In genomic region chr3:168095611-168096209, GRCh38 we compare ENCODE assay signal across 8 cellular contexts.
DNase-seq lines count a peak whose midpoint lies in the region; FAIRE-seq and TF ChIP-seq lines count a peak whose summit lies in the region.

Gene GOLIM4, minus strand, starts transcription at chr3:168095924. Its CDS starts 639 bp downstream, at chr3:168095285.

- POLR2A ChIA-PET in RWPE1 (lab: Yijun Ruan, JAX; ENCODE audit: low non-redundant PET), result interaction anchor here (0.5 to 1.0 kb wide), 2 partner anchors 55 to 61 kb away, joined by 3 read pairs; no protein-coding TSS in a partner anchor

- peak within 1 kb of the TSS; percentile 80 for H3K4me3 ChIP-seq in LNCaP clone FGC (ENCODE audit: low read depth, low read length)
- peak within 1 kb of the TSS; percentile 73 to 78 for H3K4me3 ChIP-seq in neutrophil (ENCODE audit: low read depth in 1 of 2, low read length in 1 of 2)
- H3K4me3 ChIP-seq in tibial artery, result peak within 1 kb of the TSS; percentile 70 to 81

- H3K27me3 Mint-ChIP-seq in activated naive CD4-positive, alpha-beta T cell treated with anti-CD3 and anti-CD28 coated beads, Interleukin-2, amount 50 U/mL, for 24 hours, result peaks cover 32% of the 10 kb centered on the region

- TF ChIP-seq CTCF in LNCaP clone FGC (IDR thresholded peaks at IDR 0.05; ENCODE audit: control insufficient read depth, extremely low read depth, insufficient read depth) (no peak), RWPE1 (conservative IDR thresholded peaks at IDR 0.05; ENCODE audit: low read depth) (no peak), neutrophil (IDR thresholded peaks at IDR 0.05) (no peak), tibial artery (IDR thresholded peaks at IDR 0.05) (no peak)

- H3K27ac ChIP-seq in RWPE1 (peak within 1 kb of the TSS; percentile 96), neutrophil (peak within 1 kb of the TSS; percentile 64), tibial artery (peak within 1 kb of the TSS; percentile 88 to 94)

- CTCF ChIA-PET in RWPE1 (lab: Yijun Ruan, JAX), result interaction anchor here (0.7 kb wide), 1 partner anchor 1534 kb away, joined by 5 read pairs; no protein-coding TSS in a partner anchor

- intact Hi-C loops in tibial artery (cut with DNase I; ENCODE audit: low total_unique reads), result loop anchor here (5.0 to 10.0 kb wide), 2 partner anchors 72 to 361 kb away; partner anchors contain the start of genes PDCD10 and SERPINI1

- no peak for FAIRE-seq in H54 (lab: Jason Lieb, UNC)

- H3K36me3 Mint-ChIP-seq in activated naive CD4-positive, alpha-beta T cell treated with anti-CD3 and anti-CD28 coated beads, Interleukin-2, amount 50 U/mL, for 24 hours, result no peaks in the 10 kb centered on the region

- H3K4me1 Mint-ChIP-seq in activated naive CD4-positive, alpha-beta T cell treated with anti-CD3 and anti-CD28 coated beads, Interleukin-2, amount 50 U/mL, for 24 hours, result peaks cover 5% of the 10 kb centered on the region

- DNase-seq in GM04503 (ENCODE audit: low read depth) (peak; percentile 92), H54 (ENCODE audit: insufficient read length, low spot score) (peak; percentile 79), LNCaP clone FGC (ENCODE audit: low read depth) (peak; percentile 92), RWPE1 (ENCODE audit: low spot score) (peak; percentile 95), globus pallidus (ENCODE audit: low spot score) (peak; percentile 97), tibial artery (peak; percentile 95 to 98)

- no peaks in the 10 kb centered on the region for H3K9me3 Mint-ChIP-seq in activated naive CD4-positive, alpha-beta T cell treated with anti-CD3 and anti-CD28 coated beads, Interleukin-2, amount 50 U/mL, for 24 hours

- H3K9me3 ChIP-seq in neutrophil (no peaks in the 10 kb centered on the region), tibial artery (no peaks in the 10 kb centered on the region)

- no peak within 1 kb of the TSS for H3K27ac Mint-ChIP-seq in activated naive CD4-positive, alpha-beta T cell treated with anti-CD3 and anti-CD28 coated beads, Interleukin-2, amount 50 U/mL, for 24 hours

- H3K36me3 ChIP-seq in neutrophil (no peaks in the 10 kb centered on the region), tibial artery (no peaks in the 10 kb centered on the region)

- peak within 1 kb of the TSS; percentile 79 for H3K4me3 Mint-ChIP-seq in activated naive CD4-positive, alpha-beta T cell treated with anti-CD3 and anti-CD28 coated beads, Interleukin-2, amount 50 U/mL, for 24 hours

- peak; percentile 55; the same call in 1 of the 2 replicates for TF ChIP-seq POLR2A in H54 (IDR thresholded peaks at IDR 0.05; ENCODE audit: low read depth, low read length)

- H3K27me3 ChIP-seq in neutrophil, result peaks cover 4% of the 10 kb centered on the region
- no peaks in the 10 kb centered on the region for H3K27me3 ChIP-seq in tibial artery

- H3K4me1 ChIP-seq in neutrophil (ENCODE audit: control insufficient read depth in 1 of 2, insufficient read depth in 1 of 2, low read depth in 1 of 2, low read length in 1 of 2) (peaks cover 19% of the 10 kb centered on the region in 2 experiments), tibial artery (peaks cover 0 to 39% (median 24%) of the 10 kb centered on the region in 4 donors)

Comparison
In these comparisons a context has a peak if more than half of its experiments do, and no peak if none do; other contexts are left out.
1. Peak in every context shown above with its lines: DNase-seq, H3K4me3 ChIP-seq and H3K27ac ChIP-seq.